26 cellular contexts compared by ENCODE assay signal in genomic region chr4:188879598-188879997, GRCh38.
"Had no signal": no experiment of that assay in that cellular context is flagged by ENCODE, and none has a peak within 500 bp of the region (broad histone marks: within the 10 kb centered on the region; RNA-seq: fewer than 3 reads in every experiment).

No MANE protein-coding gene starts in this region.

- H3K9me3 ChIP-seq: adrenal gland, breast epithelium, colonic mucosa, SJSA1 had no signal

- FAIRE-seq: RCC 7860, TTC549 had no signal

- H3K27me3 ChIP-seq: adrenal gland, breast epithelium, colonic mucosa, SJSA1 had no signal

- H3K36me3 ChIP-seq: adrenal gland, breast epithelium, colonic mucosa, SJSA1 had no signal

- ATAC-seq: PC-3, SK-N-SH treated with all-trans-retinoic acid at 6 μM for 48 hours, T-helper 17 cell had no signal

- H3K4me3 ChIP-seq: adrenal gland, breast epithelium, colonic mucosa, SJSA1 had no signal

- H3K4me1 ChIP-seq: adrenal gland, breast epithelium, colonic mucosa, SJSA1 had no signal

- DNase-seq: activated B cell treated with CpG ODN at 0.5 μM for 24 hours; activated CD4-positive, alpha-beta memory T cell treated with anti-CD3 and anti-CD28 coated beads for 36 hours; activated CD4-positive, alpha-beta T cell treated with anti-CD3 and anti-CD28 coated beads for 1 hour; activated CD4-positive, alpha-beta T cell treated with anti-CD3 and anti-CD28 coated beads, Interleukin-2, amount 10 ng/mL, durations not matched to agents 7 days and 5 days; activated CD8-positive, alpha-beta memory T cell treated with anti-CD3 and anti-CD28 coated beads, Interleukin-2, amount 50 U/mL, for 4 hours; activated naive CD4-positive, alpha-beta T cell treated with anti-CD3 and anti-CD28 coated beads, Interleukin-2, amount 50 U/mL, for 16 hours; activated naive CD8-positive, alpha-beta T cell treated with anti-CD3 and anti-CD28 coated beads, Interleukin-2, amount 10 ng/mL, durations not matched to agents 7 days and 5 days; adrenal gland; anterior cingulate cortex; caudate nucleus; colonic mucosa; NCI-H1105 treated with DMSO at 0.1 percent for 48 hours; NCI-H146; NCI-H187 treated with DMSO at 0.1 percent for 48 hours; NCI-H2081 treated with DMSO at 0.1 percent for 48 hours; NCI-H446; NCI-H524; PC-3; SHP77; T-helper 17 cell; T-helper 9 cell had no signal

- H3K27ac ChIP-seq: adrenal gland, breast epithelium, colonic mucosa, SJSA1 had no signal
